Comparison of ENCODE assay signal across 9 cellular contexts in genomic region chrX:137519459-137519858, GRCh38. TPM values are rescaled to one million over a fixed set of nuclear protein-coding genes. Genes with fewer than 3 reads are reported as not detected.
"Had no signal": no experiment of that assay in that cellular context is flagged by ENCODE, and none has a peak within 500 bp of the region (broad histone marks: within the 10 kb centered on the region; RNA-seq: fewer than 3 reads in every experiment).

No MANE protein-coding gene starts in this region.

- ATAC-seq: GM12878 had no signal

- DNase-seq: GDM1, GF-D8 had no signal

- H3K4me3 ChIP-seq: GM12878 had no signal

- FAIRE-seq: G401.6, GM12878, GM12891, GM12892, GM18507, GM19239 had no signal

RNA-seq across cellular contexts. Expression of gene ZIC3, which starts 46.5 kb away (rescaled TPM):
- total RNA-seq: G401, GM12878 had no signal
